Comparison of ENCODE assay signal across 9 cellular contexts in genomic region chr3:13229291-13229949, GRCh38.
A peak's percentile ranks its signal among the peaks of the same experiment; 100 is the strongest.
DNase-seq lines count a peak whose midpoint lies in the region; ATAC-seq, FAIRE-seq and TF ChIP-seq lines count a peak whose summit lies in the region.
"Had no signal": no experiment of that assay in that cellular context is flagged by ENCODE, and none has a peak within 500 bp of the region (broad histone marks: within the 10 kb centered on the region; RNA-seq: fewer than 3 reads in every experiment).

No MANE protein-coding gene starts in this region.

- intact Hi-C loops in activated CD4-positive, alpha-beta T cell treated with anti-CD3 and anti-CD28 coated beads for 36 hours (cut with DNase I, micrococcal nuclease): loop anchor here in 1 of 2 experiments (1.0 to 5.0 kb wide), 2 partner anchors 223 to 232 kb away; no protein-coding TSS in a partner anchor
- intact Hi-C loops in GM12878 (cut with micrococcal nuclease; ENCODE audit: unreplicated experiment) (no loop called here), CD14-positive monocyte (cut with micrococcal nuclease) (no loop called here)

- no peak for TF ChIP-seq POLR2A in GM12878 (IDR thresholded peaks at IDR 0.05; ENCODE audit: low read depth, low read length)

- H3K27ac Mint-ChIP-seq in activated CD4-positive, alpha-beta T cell treated with anti-CD3 and anti-CD28 coated beads for 36 hours: no peak overlapping the region
- H3K27ac Mint-ChIP-seq in CD14-positive monocyte: peak overlapping the region in 1 of 7 donors; percentile 43

- H3K4me3 ChIP-seq in GM12878: no peak overlapping the region

- no peak overlapping the region for H3K4me2 ChIP-seq in GM12878 (ENCODE audit: control insufficient read depth, insufficient read depth)

- no peak overlapping the region for H3K9ac ChIP-seq in GM12878 (ENCODE audit: control insufficient read depth, insufficient read depth, low read length)

- FAIRE-seq in GM12878 (lab: Jason Lieb, UNC): peak; percentile 83

- no peaks in the 10 kb centered on the region for H3K27me3 ChIP-seq in GM12878 (replicated peaks in 1 of 2; ENCODE audit: control insufficient read depth in 2 of 2, insufficient read depth in 2 of 2, low read length in 1 of 2)

- 14% methylated on average over 8 of the region's 8 CpGs for WGBS in GM12878 (ENCODE audit: insufficient coverage, insufficient replicate concordance, low lambda C conversion rate, missing lambda C conversion rate)

- no peaks in the 10 kb centered on the region; the same call in 1 of the 2 replicates for H3K4me1 ChIP-seq in GM12878 (ENCODE audit: control insufficient read depth, insufficient read depth, low read length)

- no peak overlapping the region for H3K27ac ChIP-seq in GM12878 (ENCODE audit: control insufficient read depth, insufficient read depth)

- in situ Hi-C loops in GM12878 (cut with MboI): no loop called here

- CTCF ChIA-PET in activated CD4-positive, alpha-beta T cell treated with anti-CD3 and anti-CD28 coated beads for 36 hours (lab: Charles Lee): interaction anchor here (0.5 to 1.8 kb wide), 7 partner anchors 11 to 137 kb away, joined by 3 to 8 read pairs (median 3); no protein-coding TSS in a partner anchor
- CTCF ChIA-PET in GM12878 (lab: Yijun Ruan, JAX): interaction anchor here (0.6 to 6.0 kb wide), 24 partner anchors 9 to 247 kb away, joined by 3 to 73 read pairs (median 4); no protein-coding TSS in a partner anchor

- POLR2A ChIA-PET in activated CD4-positive, alpha-beta T cell treated with anti-CD3 and anti-CD28 coated beads for 36 hours (lab: Charles Lee): no interaction called here
- POLR2A ChIA-PET in GM12878 (lab: Charles Lee): no interaction called here

- no peaks in the 10 kb centered on the region for H4K20me1 ChIP-seq in GM12878 (ENCODE audit: control insufficient read depth, insufficient read depth)

- no peaks in the 10 kb centered on the region for H3K36me3 ChIP-seq in GM12878 (ENCODE audit: control insufficient read depth in 2 of 2, insufficient read depth in 2 of 2, low read length in 1 of 2)

- peaks cover 9% of the 10 kb centered on the region for H3K4me1 Mint-ChIP-seq in activated CD4-positive, alpha-beta T cell treated with anti-CD3 and anti-CD28 coated beads for 36 hours
- peaks cover 17% of the 10 kb centered on the region for H3K4me1 Mint-ChIP-seq in CD14-positive monocyte

- DNase-seq in activated CD4-positive, alpha-beta T cell treated with anti-CD3 and anti-CD28 coated beads for 36 hours: peak; percentile 36
- no peak for DNase-seq in activated CD4-positive, alpha-beta T cell treated with anti-CD3 and anti-CD28 coated beads for 1 hour
- peak; percentile 32 for DNase-seq in LoVo (ENCODE audit: low spot score)
- DNase-seq in GM12878 (ENCODE audit: low read depth, low spot score): peak; percentile 2
- DNase-seq in renal cortical epithelial cell (ENCODE audit: low read depth): peak; percentile 40
- no peak for DNase-seq in NCI-H2171 treated with DMSO at 0.1 percent for 48 hours (lab: John Stamatoyannopoulos, UW)
- no peak for DNase-seq in CD14-positive monocyte (ENCODE audit: low spot score)
- no peak for DNase-seq in NCI-H1436 treated with DMSO at 0.1 percent for 48 hours (lab: John Stamatoyannopoulos, UW)
- DNase-seq: DMS79 treated with DMSO at 0.1 percent for 48 hours had no signal

- peak; percentile 80 for ATAC-seq in activated CD4-positive, alpha-beta T cell treated with anti-CD3 and anti-CD28 coated beads for 36 hours
- peak; percentile 93 for ATAC-seq in GM12878

- BruUV-seq in GM12878 (replicated peaks; lab: Mats Ljungman, UMichigan): no TSS peak

- H3K27me3 Mint-ChIP-seq in activated CD4-positive, alpha-beta T cell treated with anti-CD3 and anti-CD28 coated beads for 36 hours: peaks cover 5% of the 10 kb centered on the region
- peaks cover 2 to 18% (median 16%) of the 10 kb centered on the region in 3 donors for H3K27me3 Mint-ChIP-seq in CD14-positive monocyte (ENCODE audit: low read depth in 3 of 3)

- no peak overlapping the region for H3K4me3 Mint-ChIP-seq in activated CD4-positive, alpha-beta T cell treated with anti-CD3 and anti-CD28 coated beads for 36 hours
- no peak overlapping the region for H3K4me3 Mint-ChIP-seq in CD14-positive monocyte

- H2AFZ ChIP-seq in GM12878 (ENCODE audit: control insufficient read depth, low read depth, low read length): no peak overlapping the region

- no peaks in the 10 kb centered on the region for H3K36me3 Mint-ChIP-seq in activated CD4-positive, alpha-beta T cell treated with anti-CD3 and anti-CD28 coated beads for 36 hours (ENCODE audit: low read depth)
- H3K36me3 Mint-ChIP-seq in CD14-positive monocyte: no peaks in the 10 kb centered on the region

- TF ChIP-seq EP300 in GM12878 (IDR thresholded peaks at IDR 0.05; ENCODE audit: borderline replicate concordance in 1 of 2, control insufficient read depth in 1 of 2, low read depth in 2 of 2, low read length in 2 of 2): no peak

- H3K9me3 Mint-ChIP-seq in activated CD4-positive, alpha-beta T cell treated with anti-CD3 and anti-CD28 coated beads for 36 hours (ENCODE audit: low read depth): no peaks in the 10 kb centered on the region
- peaks cover 0 to 3% (median 0%) of the 10 kb centered on the region in 7 donors for H3K9me3 Mint-ChIP-seq in CD14-positive monocyte

- H3K79me2 ChIP-seq in GM12878 (ENCODE audit: control insufficient read depth, insufficient read depth, low read length): no peaks in the 10 kb centered on the region

- H3K9me3 ChIP-seq in GM12878 (replicated peaks; ENCODE audit: control insufficient read depth, insufficient read depth, low read length): no peaks in the 10 kb centered on the region

- RAD21 ChIA-PET in GM12878 (lab: Charles Lee; ENCODE audit: unreplicated experiment): interaction anchor here (0.7 to 4.8 kb wide), 20 partner anchors 13 to 419 kb away, joined by 3 to 58 read pairs (median 4); no protein-coding TSS in a partner anchor

- TF ChIP-seq RAD21 in GM12878 (IDR thresholded peaks at IDR 0.05; ENCODE audit: insufficient read depth, low read depth, low read length): peak; percentile 42; the same call in 1 of the 2 replicates

- SMC1A ChIA-PET in GM12878 (lab: Charles Lee; ENCODE audit: uncharacterized antibody, unreplicated experiment): interaction anchor here (0.7 to 3.5 kb wide), 22 partner anchors 31 to 250 kb away, joined by 3 to 37 read pairs (median 3); partner anchors contain the start of gene HDAC11

- peak; percentile 53 to 60 (median 59) for TF ChIP-seq CTCF in GM12878 (IDR thresholded peaks at IDR 0.05 in 2 of 3, conservative IDR thresholded peaks at IDR 0.05 in 1 of 3; ENCODE audit: control insufficient read depth in 2 of 3, extremely low read depth in 1 of 3, insufficient read depth in 1 of 3, low read depth in 3 of 3, low read length in 3 of 3)
- TF ChIP-seq CTCF in CD14-positive monocyte (IDR thresholded peaks at IDR 0.05): no peak

TF ChIP-seq in GM12878, 131 proteins besides CTCF, POLR2A, EP300 and RAD21:
- no peak for TF ChIP-seq EZH2 (IDR thresholded peaks at IDR 0.05; ENCODE audit: borderline replicate concordance, control insufficient read depth, low read depth, low read length)
- TF ChIP-seq NFXL1 (IDR thresholded peaks at IDR 0.05; ENCODE audit: borderline replicate concordance): peak; percentile 43; the same call in 1 of the 2 replicates
- peak; percentile 93 for TF ChIP-seq SMARCA5 (IDR thresholded peaks at IDR 0.05)
- TF ChIP-seq SMC3 (IDR thresholded peaks at IDR 0.05; ENCODE audit: borderline replicate concordance, low read length): peak; percentile 32; the same call in 1 of the 2 replicates

Comparison
In these comparisons a context has a peak if more than half of its experiments do, and no peak if none do; other contexts are left out.
1. DNase-seq: peak in activated CD4-positive, alpha-beta T cell treated with anti-CD3 and anti-CD28 coated beads for 36 hours (single experiment), LoVo (single experiment), GM12878 (single experiment) and renal cortical epithelial cell (single experiment); none in activated CD4-positive, alpha-beta T cell treated with anti-CD3 and anti-CD28 coated beads for 1 hour (single experiment), NCI-H2171 treated with DMSO at 0.1 percent for 48 hours (single experiment), CD14-positive monocyte (single experiment) and NCI-H1436 treated with DMSO at 0.1 percent for 48 hours (single experiment).